In the genomic region with DNA sequence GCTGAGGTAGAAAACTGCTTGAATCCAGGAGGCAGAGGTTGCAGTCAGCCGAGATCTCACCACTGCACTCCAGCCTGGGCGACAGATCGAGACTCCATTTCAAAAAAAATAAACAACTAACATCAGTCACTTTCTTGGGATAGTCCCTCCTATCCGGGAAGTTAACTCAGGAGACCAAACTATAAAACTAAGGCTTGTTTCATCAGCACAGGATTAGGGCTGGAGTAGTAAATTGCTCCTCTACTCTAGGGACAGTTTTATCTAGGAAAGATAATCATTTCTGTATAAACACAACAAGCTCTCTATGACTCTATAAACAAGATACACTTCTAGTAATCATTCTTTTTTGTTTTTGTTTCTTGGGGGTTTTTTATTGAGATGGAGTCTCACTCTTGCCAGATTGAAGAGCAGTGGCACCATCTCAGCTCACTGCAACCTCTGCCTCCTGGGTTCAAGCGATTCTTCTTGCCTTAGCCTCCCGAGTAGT, we compare ENCODE assay signal across 1 cellular context.
TF ChIP-seq lines count a peak whose summit lies in the region.

No MANE protein-coding gene starts in this region.

TF ChIP-seq in IMR-90, 13 proteins besides CTCF, POLR2A, EP300 and RAD21:
- TF ChIP-seq RFX5 (IDR thresholded peaks at IDR 0.05; ENCODE audit: low read depth, low read length) (no peak), CEBPB (IDR thresholded peaks at IDR 0.05; ENCODE audit: low read depth, low read length) (no peak), SMC3 (IDR thresholded peaks at IDR 0.05; ENCODE audit: low read depth, low read length) (no peak)
- TF ChIP-seq, protein P1, sequence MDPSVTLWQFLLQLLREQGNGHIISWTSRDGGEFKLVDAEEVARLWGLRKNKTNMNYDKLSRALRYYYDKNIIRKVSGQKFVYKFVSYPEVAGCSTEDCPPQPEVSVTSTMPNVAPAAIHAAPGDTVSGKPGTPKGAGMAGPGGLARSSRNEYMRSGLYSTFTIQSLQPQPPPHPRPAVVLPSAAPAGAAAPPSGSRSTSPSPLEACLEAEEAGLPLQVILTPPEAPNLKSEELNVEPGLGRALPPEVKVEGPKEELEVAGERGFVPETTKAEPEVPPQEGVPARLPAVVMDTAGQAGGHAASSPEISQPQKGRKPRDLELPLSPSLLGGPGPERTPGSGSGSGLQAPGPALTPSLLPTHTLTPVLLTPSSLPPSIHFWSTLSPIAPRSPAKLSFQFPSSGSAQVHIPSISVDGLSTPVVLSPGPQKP (IDR thresholded peaks at IDR 0.05; ENCODE audit: borderline replicate concordance, low read depth, low read length): no peak
TF ChIP-seq in IMR-90: peak in this region for 0.
